ENCODE assay signal across 12 cellular contexts in the genomic region with DNA sequence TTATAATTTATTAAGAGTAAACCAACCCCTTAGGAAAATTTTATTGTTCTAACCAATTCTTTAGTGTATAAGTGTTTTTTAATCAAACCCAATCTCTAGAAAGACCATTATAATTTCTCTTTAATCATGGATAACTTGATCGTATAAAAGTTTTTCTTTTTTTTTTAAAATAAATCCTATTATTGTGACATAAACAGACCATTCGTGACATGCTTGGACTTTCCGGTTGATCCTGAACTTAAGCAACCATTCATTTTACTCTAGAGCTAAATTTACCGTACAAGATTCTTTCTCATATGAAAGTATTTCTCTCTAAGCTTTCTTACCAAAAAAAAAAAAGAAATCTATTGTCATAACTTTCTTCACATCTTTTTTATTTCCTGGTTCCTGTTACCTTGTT. TPM values are rescaled to one million over a fixed set of nuclear protein-coding genes. Genes with fewer than 3 reads are reported as not detected.
"Had no signal": no experiment of that assay in that cellular context is flagged by ENCODE, and none has a peak within 500 bp of the region (broad histone marks: within the 10 kb centered on the region; RNA-seq: fewer than 3 reads in every experiment).

No MANE protein-coding gene starts in this region.

- H3K4me1 ChIP-seq: adrenal gland, left ventricle myocardium inferior had no signal

- H3K27ac ChIP-seq: adrenal gland, cardiac muscle cell, left ventricle myocardium inferior had no signal

- H3K4me3 ChIP-seq: adrenal gland, cardiac muscle cell, left ventricle myocardium inferior had no signal

- H3K36me3 ChIP-seq: adrenal gland, cardiac muscle cell, left ventricle myocardium inferior had no signal

- ATAC-seq: activated T-cell treated with anti-CD3 and anti-CD28 coated beads, Interleukin-2, amount 50 U/mL, for 4 hours; natural killer cell; stimulated activated effector memory CD8-positive, alpha-beta T cell treated with anti-CD3 and anti-CD28 coated beads, Interleukin-12 subunit alpha, Interleukin-12 subunit beta, amount 100 ng/mL, for 72 hours; WTC11 had no signal

- DNase-seq: activated CD4-positive, alpha-beta memory T cell treated with anti-CD3 and anti-CD28 coated beads, Interleukin-2, amount 10 ng/mL, durations not matched to agents 7 days and 5 days; activated CD4-positive, alpha-beta T cell treated with anti-CD3 and anti-CD28 coated beads for 4 hours; activated effector memory CD4-positive, alpha-beta T cell treated with Interleukin-2 at 50 U/mL for 16 hours; activated naive CD4-positive, alpha-beta T cell treated with anti-CD3 and anti-CD28 coated beads, Interleukin-2, amount 50 U/mL, for 16 hours; activated T-cell treated with anti-CD3 and anti-CD28 coated beads, Interleukin-2, amount 50 U/mL, for 4 hours; adrenal gland; left ventricle myocardium inferior; natural killer cell had no signal

- H3K27me3 ChIP-seq: adrenal gland, cardiac muscle cell had no signal

RNA-seq across cellular contexts. Expression of gene SLC38A4, which starts 32.6 kb away (rescaled TPM):
- total RNA-seq: activated CD4-positive, alpha-beta memory T cell treated with anti-CD3 and anti-CD28 coated beads, Interleukin-2, amount 10 ng/mL, durations not matched to agents 7 days and 5 days; kidney epithelial cell; natural killer cell had no signal
